In genomic region chrX:10602646-10603045, GRCh38 we compare ENCODE assay signal across 23 cellular contexts. TPM values are rescaled to one million over a fixed set of nuclear protein-coding genes. Genes with fewer than 3 reads are reported as not detected.
DNase-seq lines count a peak whose midpoint lies in the region; ATAC-seq, FAIRE-seq and TF ChIP-seq lines count a peak whose summit lies in the region.
"Had no signal": no experiment of that assay in that cellular context is flagged by ENCODE, and none has a peak within 500 bp of the region (broad histone marks: within the 10 kb centered on the region; RNA-seq: fewer than 3 reads in every experiment).

No MANE protein-coding gene starts in this region.

- no peak overlapping the region for H2AK5ac ChIP-seq in mesendoderm (ENCODE audit: low read length)

- H3K9ac ChIP-seq in MM.1S (ENCODE audit: low read length) = no peak overlapping the region
- no peak overlapping the region for H3K9ac ChIP-seq in mesendoderm (ENCODE audit: low read length)

- TF ChIP-seq RAD21 in A549 (conservative IDR thresholded peaks at IDR 0.05 in 1 of 2, IDR thresholded peaks at IDR 0.05 in 1 of 2) = no peak

- H3K27me3 ChIP-seq in MM.1S (replicated peaks; ENCODE audit: insufficient read depth, low read length) = no peaks in the 10 kb centered on the region
- H3K27me3 ChIP-seq in bronchial epithelial cell (ENCODE audit: control insufficient read depth, insufficient read depth, low read length) = no peaks in the 10 kb centered on the region
- H3K27me3 ChIP-seq in mesendoderm (ENCODE audit: insufficient read depth, low read length, poor library complexity) = no peaks in the 10 kb centered on the region
- H3K27me3 ChIP-seq: MG63, Peyer's patch had no signal

- CTCF ChIA-PET in A549 (lab: Yijun Ruan, JAX) = interaction anchor here (0.7 to 1.5 kb wide), 3 partner anchors 34 to 415 kb away, joined by 3 to 5 read pairs (median 3); no protein-coding TSS in a partner anchor

- H3K79me2 ChIP-seq in MM.1S (ENCODE audit: low read length) = no peaks in the 10 kb centered on the region
- peaks cover 7% of the 10 kb centered on the region for H3K79me2 ChIP-seq in mesendoderm (ENCODE audit: control insufficient read depth, insufficient read depth, low read length)

- no peak overlapping the region for H3K4me3 ChIP-seq in A549
- no peak overlapping the region for H3K4me3 ChIP-seq in MM.1S (ENCODE audit: low read length)
- no peak overlapping the region for H3K4me3 ChIP-seq in bronchial epithelial cell (ENCODE audit: low read depth, low read length)
- no peak overlapping the region for H3K4me3 ChIP-seq in mesendoderm (ENCODE audit: low read length)
- H3K4me3 ChIP-seq: MG63, Peyer's patch, SK-N-MC had no signal

- H2AFZ ChIP-seq in MM.1S (ENCODE audit: low read length) = no peak overlapping the region

- no peak for TF ChIP-seq POLR2A in A549 (IDR thresholded peaks at IDR 0.05; ENCODE audit: low read length)

- no peak overlapping the region for H4K8ac ChIP-seq in mesendoderm (ENCODE audit: low read depth, low read length)

- H2BK15ac ChIP-seq in mesendoderm (replicated peaks; ENCODE audit: low read depth) = no peak overlapping the region

- DNase-seq in A549 (ENCODE audit: low read depth in 1 of 2, low spot score in 1 of 2) = peak in 1 of 2 experiments; percentile 48
- peak; percentile 45 for DNase-seq in MM.1S
- DNase-seq in bronchial epithelial cell (ENCODE audit: low read depth) = peak; percentile 44
- DNase-seq in mesendoderm = no peak
- DNase-seq in GM19239 (ENCODE audit: insufficient read length, low spot score) = no peak
- no peak for DNase-seq in NCI-H1436 treated with DMSO at 0.1 percent for 48 hours (lab: John Stamatoyannopoulos, UW)
- DNase-seq in stimulated activated CD4-positive, alpha-beta T cell treated with anti-CD3 and anti-CD28 coated beads, Interleukin-2, amount 100 ng/mL, for 48 hours = no peak
- DNase-seq: CD4-positive, alpha-beta T cell; H7; HFFc6; Karpas-422; MG63; NCI-H1092 treated with DMSO at 0.1 percent for 48 hours; NCI-H1694 treated with DMSO at 0.1 percent for 48 hours; NCI-H345; NCI-H524 treated with DMSO at 0.1 percent for 48 hours; Peyer's patch had no signal

- no peak overlapping the region for H2BK5ac ChIP-seq in mesendoderm (ENCODE audit: low read length)

- H3K27ac ChIP-seq in A549 (peak overlapping the region; percentile 82 to 88), MM.1S (ENCODE audit: low read length) (no peak overlapping the region), mesendoderm (ENCODE audit: low read depth, low read length) (no peak overlapping the region)
- H3K27ac ChIP-seq: HL-60, Peyer's patch, SK-N-MC had no signal

- H3K9me2 ChIP-seq in MM.1S (replicated peaks; ENCODE audit: insufficient read depth, low read length) = no peaks in the 10 kb centered on the region

- H3K9me3 ChIP-seq in A549 (no peaks in the 10 kb centered on the region), MM.1S (replicated peaks; ENCODE audit: insufficient read depth, low read length) (no peaks in the 10 kb centered on the region)
- H3K9me3 ChIP-seq: MG63, Peyer's patch had no signal

- no peaks in the 10 kb centered on the region for H4K20me1 ChIP-seq in MM.1S (ENCODE audit: insufficient read depth, low read length)

- H3K4ac ChIP-seq in mesendoderm (ENCODE audit: low read depth, low read length) = no peak overlapping the region

- no peaks in the 10 kb centered on the region for H3K36me3 ChIP-seq in MM.1S (replicated peaks; ENCODE audit: insufficient read depth, low read length)
- H3K36me3 ChIP-seq in bronchial epithelial cell (ENCODE audit: control insufficient read depth, insufficient read depth, low read length) = no peaks in the 10 kb centered on the region
- no peaks in the 10 kb centered on the region for H3K36me3 ChIP-seq in mesendoderm (ENCODE audit: control insufficient read depth, insufficient read depth, low read length)
- H3K36me3 ChIP-seq: Peyer's patch had no signal

- H3K23ac ChIP-seq in mesendoderm (ENCODE audit: low read length) = no peak overlapping the region

- FAIRE-seq in A549 (lab: Jason Lieb, UNC) (peak; percentile 95), bronchial epithelial cell (lab: Jason Lieb, UNC) (no peak), GM19239 (lab: Jason Lieb, UNC) (no peak)
- FAIRE-seq: A204.1, GM12892 had no signal

- peak overlapping the region; percentile 28 for H3K18ac ChIP-seq in mesendoderm (ENCODE audit: low read length)

- H3K4me1 ChIP-seq in A549 = peaks cover 97% of the 10 kb centered on the region
- H3K4me1 ChIP-seq in MM.1S (ENCODE audit: low read length) = peaks cover 6% of the 10 kb centered on the region; the same call in 1 of the 2 replicates
- no peaks in the 10 kb centered on the region for H3K4me1 ChIP-seq in mesendoderm (ENCODE audit: control insufficient read depth, low read depth, low read length)
- H3K4me1 ChIP-seq: Peyer's patch had no signal

- H3K79me1 ChIP-seq in mesendoderm (ENCODE audit: low read length) = no peaks in the 10 kb centered on the region

- TF ChIP-seq CTCF in A549 (IDR thresholded peaks at IDR 0.05) (no peak), MM.1S (IDR thresholded peaks at IDR 0.05; ENCODE audit: low read length) (no peak), bronchial epithelial cell (IDR thresholded peaks at IDR 0.05; ENCODE audit: insufficient read depth, low read length, severe bottlenecking) (no peak)

- TF ChIP-seq EP300 in A549 (IDR thresholded peaks at IDR 0.05) = no peak

- peak overlapping the region; percentile 96 for H3K4me2 ChIP-seq in A549
- no peak overlapping the region for H3K4me2 ChIP-seq in MM.1S (ENCODE audit: low read depth, low read length)
- no peak overlapping the region for H3K4me2 ChIP-seq in mesendoderm (ENCODE audit: low read length)

- H2BK120ac ChIP-seq in mesendoderm (ENCODE audit: low read depth, low read length) = no peak overlapping the region

- POLR2A ChIA-PET in A549 (lab: Yijun Ruan, JAX) = interaction anchor here (1.2 kb wide), 1 partner anchor 17 kb away, joined by 5 read pairs; the partner anchor contains the start of gene MID1

- peak; percentile 45 to 56; a peak in 2 of 6 replicates for ATAC-seq in A549
- ATAC-seq in GM18498 (IDR thresholded peaks at IDR 0.05; ENCODE audit: unreplicated experiment) = no peak
- ATAC-seq: Right ventricle myocardium inferior had no signal

- no peak overlapping the region for H4K5ac ChIP-seq in mesendoderm (ENCODE audit: low read length)

- H3K56ac ChIP-seq in mesendoderm (ENCODE audit: low read length) = peak overlapping the region; percentile 5

- WGBS in A549 (ENCODE audit: missing lambda C conversion rate) = 31% methylated on average over 2 of the region's 2 CpGs
- no CpG with 5 or more reads among the region's 2 CpGs for WGBS in mesendoderm (ENCODE audit: extremely low coverage, insufficient coverage, low lambda C conversion rate)

- H3F3A ChIP-seq in MM.1S (ENCODE audit: insufficient read depth, low read length) = no peaks in the 10 kb centered on the region

TF ChIP-seq in A549, 52 proteins besides CTCF, POLR2A, EP300 and RAD21:
- TF ChIP-seq BHLHE40 (IDR thresholded peaks at IDR 0.05; ENCODE audit: low read depth, low read length) (no peak), MAX (IDR thresholded peaks at IDR 0.05) (peak; percentile 22; the same call in 1 of the 2 replicates), JUN (IDR thresholded peaks at IDR 0.05) (peak in 1 of 2 experiments; percentile 20; a peak in 1 of 5 replicates)
TF ChIP-seq in A549: peak in this region for 2.

RNA-seq across cellular contexts. Expression of gene MID1, which starts 17.7 kb away (rescaled TPM):
- polyA plus RNA-seq in A549 (2011; rRNA removed) (106 and 113 TPM in 2 replicates), A549 (2017; fragmentation: RNase III; extraction: RNeasy Plus Mini Kit Qiagen cat#74134 plus additional on column Dnase treatment) (58.3 to 59.8 TPM (median 59.5 TPM) in 3 replicates)
- 54.5 and 56.8 TPM in 2 replicates for polyA plus RNA-seq in A549 (2012; cell fraction: cytosol; rRNA removed)
- polyA plus RNA-seq in A549 (2012; cell fraction: nucleus; rRNA removed) = 106 and 115 TPM in 2 replicates
- polyA minus RNA-seq in A549 (2011; rRNA and poly(A)+ RNA removed) = 178 and 200 TPM in 2 replicates
- total RNA-seq in bronchial epithelial cell = 3.2 and 3.4 TPM in 2 replicates
- 14.1 TPM for polyA plus RNA-seq in mesendoderm (2013, experiment 1 of 2)
- polyA plus RNA-seq in mesendoderm (2013, experiment 2 of 2) = 14.4 TPM

Comparison
In these comparisons a context has a peak if more than half of its experiments do, and no peak if none do; other contexts are left out.
1. DNase-seq: peak in MM.1S (single experiment) and bronchial epithelial cell (single experiment); none in mesendoderm (single experiment), GM19239 (single experiment), NCI-H1436 treated with DMSO at 0.1 percent for 48 hours (single experiment) and stimulated activated CD4-positive, alpha-beta T cell treated with anti-CD3 and anti-CD28 coated beads, Interleukin-2, amount 100 ng/mL, for 48 hours (0 of 2).
2. H3K27ac ChIP-seq: peak in A549 (2 of 2); none in MM.1S (single experiment) and mesendoderm (single experiment).